Comparison of ENCODE assay signal across 16 cellular contexts in the genomic region with DNA sequence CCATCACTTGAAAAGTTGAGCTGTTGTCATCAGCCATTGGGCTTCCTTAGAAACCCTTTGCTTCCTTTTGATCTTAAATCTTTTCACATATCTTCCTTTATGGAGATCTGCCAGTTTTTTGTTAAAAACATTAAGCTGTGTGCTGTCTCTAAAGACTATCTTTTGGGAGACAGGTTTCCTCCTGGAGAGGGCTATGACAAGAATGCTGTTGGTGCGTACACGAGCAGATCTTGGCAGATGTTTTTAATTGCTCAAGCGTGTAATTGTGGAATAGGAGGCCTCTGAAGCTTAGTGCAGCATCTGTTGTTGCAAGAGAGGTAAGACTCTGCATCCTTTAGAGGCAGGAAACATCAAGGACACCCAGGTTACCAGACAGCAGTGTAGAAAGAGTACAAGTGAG. TPM values are rescaled to one million over a fixed set of nuclear protein-coding genes. Genes with fewer than 3 reads are reported as not detected.
DNase-seq lines count a peak whose midpoint lies in the region; ATAC-seq and TF ChIP-seq lines count a peak whose summit lies in the region.
"Had no signal": no experiment of that assay in that cellular context is flagged by ENCODE, and none has a peak within 500 bp of the region (broad histone marks: within the 10 kb centered on the region; RNA-seq: fewer than 3 reads in every experiment).

No MANE protein-coding gene starts in this region.

- CTCF ChIA-PET in SK-N-SH (lab: Yijun Ruan, JAX) = interaction anchor here (2.3 kb wide), 1 partner anchor 198 kb away, joined by 7 read pairs; no protein-coding TSS in a partner anchor

- H3F3A ChIP-seq in SK-N-SH (replicated peaks; ENCODE audit: insufficient read depth) = peaks cover 39% of the 10 kb centered on the region

- no peak overlapping the region; the same call in 1 of the 2 replicates for H3K9ac ChIP-seq in SK-N-SH

- no peaks in the 10 kb centered on the region for H4K20me1 ChIP-seq in SK-N-SH (ENCODE audit: insufficient read depth)

- no peaks in the 10 kb centered on the region for H3K9me2 ChIP-seq in SK-N-SH

- H3K9me3 ChIP-seq in heart right ventricle = no peaks in the 10 kb centered on the region
- H3K9me3 ChIP-seq in SK-N-SH = no peaks in the 10 kb centered on the region
- H3K9me3 ChIP-seq: tibial nerve had no signal

- H3K79me2 ChIP-seq in SK-N-SH (ENCODE audit: insufficient read depth) = peaks cover 93% of the 10 kb centered on the region

- 20 to 24% methylated on average over 3 of the region's 3 CpGs for WGBS in heart right ventricle, 2 donors
- WGBS in SK-N-SH (ENCODE audit: low lambda C conversion rate) = 26% methylated on average over 3 of the region's 3 CpGs

- no peak overlapping the region for H3K4me2 ChIP-seq in SK-N-SH

- no peak for TF ChIP-seq CTCF in heart right ventricle (IDR thresholded peaks at IDR 0.05)
- TF ChIP-seq CTCF in SK-N-SH (IDR thresholded peaks at IDR 0.05) = no peak

- DNase-seq in heart right ventricle (no peak), Right ventricle myocardium inferior (ENCODE audit: missing footprints) (no peak), SK-N-SH (no peak), glomerular visceral epithelial cell (ENCODE audit: extremely low spot score) (peak; percentile 49), ureter (ENCODE audit: low spot score) (no peak)
- DNase-seq: activated CD4-positive, CD25-positive, alpha-beta regulatory T cell; activated effector memory CD4-positive, alpha-beta T cell treated with Interleukin-2 at 50 U/mL for 16 hours; anterior cingulate cortex; dorsolateral prefrontal cortex; NCI-H446; OCI-M1; stimulated activated CD4-positive, alpha-beta T cell treated with anti-CD3 and anti-CD28 coated beads, Interleukin-4, amount 100 ng/mL, for 24 hours had no signal

- H3K27ac ChIP-seq in heart right ventricle (peak overlapping the region in 5 of 10 donors; percentile 5 to 74 (median 45)), SK-N-SH (ENCODE audit: low read depth in 2 of 2, low read length in 1 of 2) (peak overlapping the region; percentile 28 to 56; a peak in 3 of 4 replicates)
- H3K27ac ChIP-seq: tibial nerve had no signal

- H3K4me1 ChIP-seq in heart right ventricle = peaks cover 5 to 75% (median 59%) of the 10 kb centered on the region in 9 donors
- peaks cover 2 to 38% of the 10 kb centered on the region in 2 experiments; a peak in 3 of 4 replicates for H3K4me1 ChIP-seq in SK-N-SH (ENCODE audit: control insufficient read depth in 1 of 2, insufficient read depth in 2 of 2, low read depth in 1 of 2, low read length in 1 of 2)

- POLR2A ChIA-PET in SK-N-SH (lab: Yijun Ruan, JAX) = no interaction called here

- no peak overlapping the region for H2AFZ ChIP-seq in SK-N-SH (ENCODE audit: low read depth)

- no peak; a peak in 1 of 4 replicates for TF ChIP-seq EP300 in SK-N-SH (IDR thresholded peaks at IDR 0.05; ENCODE audit: borderline replicate concordance in 1 of 2, low read depth in 1 of 2, low read length in 1 of 2)

- no peak overlapping the region for H3K4me3 ChIP-seq in heart right ventricle
- H3K4me3 ChIP-seq in SK-N-SH (ENCODE audit: low read depth in 2 of 2, low read length in 1 of 2) = no peak overlapping the region
- H3K4me3 ChIP-seq: tibial nerve had no signal

- H3K36me3 ChIP-seq in heart right ventricle = peaks cover 0 to 74% (median 35%) of the 10 kb centered on the region in 9 donors
- H3K36me3 ChIP-seq in SK-N-SH (replicated peaks in 1 of 2; ENCODE audit: control insufficient read depth in 1 of 2, insufficient read depth in 2 of 2, low read length in 1 of 2) = peaks cover 35 to 63% of the 10 kb centered on the region in 2 experiments

- TF ChIP-seq RAD21 in SK-N-SH (IDR thresholded peaks at IDR 0.05; ENCODE audit: low read length) = no peak

- ATAC-seq in heart right ventricle (peak in 7 of 8 donors; percentile 44 to 77 (median 54)), Right ventricle myocardium inferior (no peak), HG03175 (IDR thresholded peaks at IDR 0.05; ENCODE audit: unreplicated experiment) (no peak), GM18858 (IDR thresholded peaks at IDR 0.05; ENCODE audit: unreplicated experiment) (no peak), GM19452 (IDR thresholded peaks at IDR 0.05; ENCODE audit: unreplicated experiment) (no peak)

- H3K27me3 ChIP-seq in heart right ventricle = no peaks in the 10 kb centered on the region
- no peaks in the 10 kb centered on the region for H3K27me3 ChIP-seq in SK-N-SH (ENCODE audit: insufficient read depth)
- H3K27me3 ChIP-seq: dorsolateral prefrontal cortex, tibial nerve had no signal

- intact Hi-C loops in heart right ventricle (cut with DNase I) (loop anchor here in 4 of 10 donors (5.0 to 10.0 kb wide), 3 partner anchors 49 to 54 kb away; no protein-coding TSS in a partner anchor), Right ventricle myocardium inferior (cut with DNase I) (loop anchor here (2.0 kb wide), 1 partner anchor 51 kb away; no protein-coding TSS in a partner anchor)

TF ChIP-seq in SK-N-SH, 30 proteins besides CTCF, POLR2A, EP300 and RAD21:
- peak; percentile 61 for TF ChIP-seq TCF12 (IDR thresholded peaks at IDR 0.05)
- TF ChIP-seq, protein P1, sequence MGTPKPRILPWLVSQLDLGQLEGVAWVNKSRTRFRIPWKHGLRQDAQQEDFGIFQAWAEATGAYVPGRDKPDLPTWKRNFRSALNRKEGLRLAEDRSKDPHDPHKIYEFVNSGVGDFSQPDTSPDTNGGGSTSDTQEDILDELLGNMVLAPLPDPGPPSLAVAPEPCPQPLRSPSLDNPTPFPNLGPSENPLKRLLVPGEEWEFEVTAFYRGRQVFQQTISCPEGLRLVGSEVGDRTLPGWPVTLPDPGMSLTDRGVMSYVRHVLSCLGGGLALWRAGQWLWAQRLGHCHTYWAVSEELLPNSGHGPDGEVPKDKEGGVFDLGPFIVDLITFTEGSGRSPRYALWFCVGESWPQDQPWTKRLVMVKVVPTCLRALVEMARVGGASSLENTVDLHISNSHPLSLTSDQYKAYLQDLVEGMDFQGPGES (IDR thresholded peaks at IDR 0.05; ENCODE audit: low read depth, low read length) = no peak
- TF ChIP-seq POLR2AphosphoS5 (IDR thresholded peaks at IDR 0.05; ENCODE audit: low read depth, low read length) = peak; percentile 27; the same call in 1 of the 2 replicates
- TF ChIP-seq, protein P2, sequence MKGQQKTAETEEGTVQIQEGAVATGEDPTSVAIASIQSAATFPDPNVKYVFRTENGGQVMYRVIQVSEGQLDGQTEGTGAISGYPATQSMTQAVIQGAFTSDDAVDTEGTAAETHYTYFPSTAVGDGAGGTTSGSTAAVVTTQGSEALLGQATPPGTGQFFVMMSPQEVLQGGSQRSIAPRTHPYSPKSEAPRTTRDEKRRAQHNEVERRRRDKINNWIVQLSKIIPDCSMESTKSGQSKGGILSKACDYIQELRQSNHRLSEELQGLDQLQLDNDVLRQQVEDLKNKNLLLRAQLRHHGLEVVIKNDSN (IDR thresholded peaks at IDR 0.05; ENCODE audit: borderline replicate concordance, low read depth) = no peak

RNA-seq across cellular contexts. Expression of a gene that starts 56.8 kb away (rescaled TPM):
- 100 to 1,000 TPM in 9 of 10 donors, 10 to 100 TPM in 1; 85.7 to 293 (median 192) TPM for total RNA-seq in heart right ventricle
- polyA plus RNA-seq in heart right ventricle = 100 to 1,000 TPM in 1 of 2 donors, 10 to 100 TPM in 1; 33.4 to 151 TPM
- 127 TPM for total RNA-seq in Right ventricle myocardium inferior
- polyA plus RNA-seq in SK-N-SH (2012; rRNA removed) = 18.0 and 23.3 TPM in 2 replicates
- polyA plus RNA-seq in SK-N-SH (2012; cell fraction: cytosol; rRNA removed) = 18.0 and 21.5 TPM in 2 replicates
- 36.7 and 73.8 TPM in 2 replicates for polyA plus RNA-seq in SK-N-SH (2012; cell fraction: nucleus; rRNA removed)
- total RNA-seq in ureter = 95.1 TPM

Comparison
In these comparisons a context has a peak if more than half of its experiments do, and no peak if none do; other contexts are left out.
1. ATAC-seq: peak in heart right ventricle (7 of 8); none in Right ventricle myocardium inferior (single experiment), HG03175 (single experiment), GM18858 (single experiment) and GM19452 (single experiment).